In the genomic region with DNA sequence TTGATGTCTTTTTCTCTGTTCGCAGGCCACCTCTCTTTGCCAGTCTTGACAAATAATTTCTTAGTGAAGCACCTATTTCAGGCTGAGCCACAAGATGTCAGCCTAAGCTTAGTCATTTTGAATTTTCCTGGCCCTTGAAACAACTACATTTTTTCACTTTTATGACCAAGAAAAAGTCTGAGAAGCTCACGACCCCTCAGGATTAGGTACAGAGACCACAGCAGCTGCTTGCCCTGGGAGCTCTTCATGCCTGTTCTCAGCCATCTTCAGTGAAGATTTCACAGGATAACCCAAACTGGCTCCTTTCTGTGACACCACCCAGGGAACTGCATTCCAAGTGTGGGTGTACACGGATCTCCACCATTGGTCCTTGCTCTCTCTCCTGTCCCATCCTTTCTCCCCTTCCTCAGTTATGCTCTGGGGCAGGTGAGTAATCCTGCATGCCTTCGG, we compare ENCODE assay signal across 8 cellular contexts. TPM values are rescaled to one million over a fixed set of nuclear protein-coding genes. Genes with fewer than 3 reads are reported as not detected.
A peak's percentile ranks its signal among the peaks of the same experiment; 100 is the strongest.
DNase-seq lines count a peak whose midpoint lies in the region; TF ChIP-seq lines count a peak whose summit lies in the region.

No MANE protein-coding gene starts in this region.

- no peaks in the 10 kb centered on the region for H3K9me2 ChIP-seq in OCI-LY1 (ENCODE audit: low read depth, low read length)

- no peaks in the 10 kb centered on the region for H3K27me3 Mint-ChIP-seq in activated naive CD8-positive, alpha-beta T cell treated with anti-CD3 and anti-CD28 coated beads for 36 hours

- no peaks in the 10 kb centered on the region for H3K36me3 ChIP-seq in OCI-LY1 (ENCODE audit: insufficient read depth, low read length)
- no peaks in the 10 kb centered on the region for H3K36me3 ChIP-seq in prostate gland

- H3K4me1 ChIP-seq in OCI-LY1 (ENCODE audit: insufficient read depth, low read length, severe bottlenecking): no peaks in the 10 kb centered on the region
- H3K4me1 ChIP-seq in prostate gland (replicated peaks): no peaks in the 10 kb centered on the region

- no peak overlapping the region for H3K9ac ChIP-seq in OCI-LY1 (ENCODE audit: low read length)

- no peak overlapping the region for H3K4me2 ChIP-seq in OCI-LY1 (ENCODE audit: low read length)

- DNase-seq in A172 (ENCODE audit: low spot score) (peak; percentile 25), GM13977 (ENCODE audit: low spot score) (peak; percentile 11), fibroblast of peridontal ligament (ENCODE audit: extremely low read depth) (peak; percentile 78), prostate gland (ENCODE audit: low spot score) (no peak), UCSD-AML1 (lab: John Stamatoyannopoulos, UW; ENCODE audit: unreplicated experiment) (no peak), occipital lobe (lab: John Stamatoyannopoulos, UW) (no peak)
- DNase-seq in activated naive CD8-positive, alpha-beta T cell treated with anti-CD3 and anti-CD28 coated beads for 36 hours: no peak

- no peaks in the 10 kb centered on the region for H3K9me3 ChIP-seq in OCI-LY1 (ENCODE audit: low read length)
- H3K9me3 ChIP-seq in prostate gland: no peaks in the 10 kb centered on the region

- TF ChIP-seq CTCF in GM13977 (IDR thresholded peaks at IDR 0.05; ENCODE audit: extremely low read depth, insufficient read depth, missing control alignments) (peak; percentile 69), OCI-LY1 (IDR thresholded peaks at IDR 0.05; ENCODE audit: low read length) (peak; percentile 58), prostate gland (IDR thresholded peaks at IDR 0.05) (peak in 3 of 4 experiments; percentile 31 to 61 (median 58))

- no peaks in the 10 kb centered on the region for H3K27me3 ChIP-seq in OCI-LY1 (ENCODE audit: insufficient read depth, low read length)
- no peaks in the 10 kb centered on the region for H3K27me3 ChIP-seq in prostate gland (replicated peaks; ENCODE audit: insufficient read depth)

- no peak overlapping the region for H3K27ac Mint-ChIP-seq in activated naive CD8-positive, alpha-beta T cell treated with anti-CD3 and anti-CD28 coated beads for 36 hours

- H3K9me3 Mint-ChIP-seq in activated naive CD8-positive, alpha-beta T cell treated with anti-CD3 and anti-CD28 coated beads for 36 hours: peaks cover 2% of the 10 kb centered on the region

- H3K36me3 Mint-ChIP-seq in activated naive CD8-positive, alpha-beta T cell treated with anti-CD3 and anti-CD28 coated beads for 36 hours: no peaks in the 10 kb centered on the region

- intact Hi-C loops in prostate gland (cut with DNase I): loop anchor here (5.0 kb wide), 1 partner anchor 137 kb away; no protein-coding TSS in a partner anchor

- H3K4me1 Mint-ChIP-seq in activated naive CD8-positive, alpha-beta T cell treated with anti-CD3 and anti-CD28 coated beads for 36 hours: peaks cover 4% of the 10 kb centered on the region

- no peaks in the 10 kb centered on the region for H3F3A ChIP-seq in OCI-LY1 (ENCODE audit: insufficient read depth, low read length)

- TF ChIP-seq POLR2A in prostate gland (IDR thresholded peaks at IDR 0.05): no peak

- H2AFZ ChIP-seq in OCI-LY1 (ENCODE audit: low read length): no peak overlapping the region

- no peak overlapping the region for H3K4me3 Mint-ChIP-seq in activated naive CD8-positive, alpha-beta T cell treated with anti-CD3 and anti-CD28 coated beads for 36 hours

- H3K4me3 ChIP-seq in OCI-LY1 (ENCODE audit: low read depth, low read length, poor library complexity, severe bottlenecking): no peak overlapping the region
- H3K4me3 ChIP-seq in prostate gland: no peak overlapping the region

- no peaks in the 10 kb centered on the region for H4K20me1 ChIP-seq in OCI-LY1 (ENCODE audit: insufficient read depth, low read length)

- no peak overlapping the region for H3K27ac ChIP-seq in OCI-LY1 (ENCODE audit: low read depth, low read length, poor library complexity, severe bottlenecking)
- no peak overlapping the region for H3K27ac ChIP-seq in prostate gland

- H3K79me2 ChIP-seq in OCI-LY1 (ENCODE audit: insufficient read depth, low read length): no peaks in the 10 kb centered on the region

- in situ Hi-C loops in GM13977 (cut with MboI; ENCODE audit: low pct_unique_long_range_greater_than_20kb, low sequenced_read_pairs, unreplicated experiment): no loop called here

- WGBS in prostate gland: 44% methylated on average over 4 of the region's 4 CpGs

RNA-seq across cellular contexts. Expression of gene SPTLC3, which starts 38.4 kb away (rescaled TPM):
- total RNA-seq in A172 (2014; rRNA removed; shearing (Covaris generic)): 1.5 and 3.8 TPM in 2 replicates
- total RNA-seq in prostate gland (10 to 100 TPM in 1 of 2 donors, 1 to 10 TPM in 1; 5.2 to 24.5 TPM), occipital lobe (1.1 TPM)
- 1 to 10 TPM in 1 of 2 experiments, under 1 TPM in 1; 0.76 to 1.7 TPM for total RNA-seq in activated naive CD8-positive, alpha-beta T cell treated with anti-CD3 and anti-CD28 coated beads for 36 hours

Comparison
In these comparisons a context has a peak if more than half of its experiments do, and no peak if none do; other contexts are left out.
1. DNase-seq: peak in A172 (single experiment), GM13977 (single experiment) and fibroblast of peridontal ligament (single experiment); none in prostate gland (single experiment), UCSD-AML1 (single experiment), activated naive CD8-positive, alpha-beta T cell treated with anti-CD3 and anti-CD28 coated beads for 36 hours (single experiment) and occipital lobe (single experiment).
2. Peak in every context shown above with its lines, with median percentiles within 50 percentile points of each other: CTCF ChIP-seq.